ENCODE assay signal across 15 cellular contexts in the genomic region with DNA sequence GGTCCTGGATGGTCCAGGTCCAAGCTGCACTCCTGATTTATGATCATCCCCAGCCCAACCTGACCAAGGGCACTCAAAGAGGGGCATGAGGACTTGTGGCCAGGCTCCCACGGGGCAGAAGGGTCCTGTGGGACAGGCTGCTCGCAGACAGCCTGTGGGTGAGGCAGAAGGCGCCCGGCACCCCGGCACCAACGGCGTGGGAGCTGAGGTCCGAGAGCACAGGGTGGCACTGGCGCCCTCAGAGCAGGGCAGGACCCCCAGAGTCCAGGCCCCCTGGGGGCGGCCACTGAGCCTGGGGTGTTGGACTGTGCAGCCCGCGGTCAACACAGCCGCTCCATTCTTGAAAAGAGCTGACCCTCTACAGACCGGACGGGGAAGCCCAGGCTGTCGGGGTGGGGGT. TPM values are rescaled to one million over a fixed set of nuclear protein-coding genes. Genes with fewer than 3 reads are reported as not detected.
"Had no signal": no experiment of that assay in that cellular context is flagged by ENCODE, and none has a peak within 500 bp of the region (broad histone marks: within the 10 kb centered on the region; RNA-seq: fewer than 3 reads in every experiment).

No MANE protein-coding gene starts in this region.

- H3K36me3 Mint-ChIP-seq: activated naive CD4-positive, alpha-beta T cell treated with anti-CD3 and anti-CD28 coated beads, Interleukin-2, amount 50 U/mL, for 24 hours; brain; immature natural killer cell; memory B cell; natural killer cell treated with Interleukin-12 subunit alpha and Interleukin-12 subunit beta and Interleukin-15 and Interleukin-18, amount 100 ng/mL, for 72 hours; type B pancreatic cell had no signal

- DNase-seq: activated CD4-positive, alpha-beta memory T cell treated with anti-CD3 and anti-CD28 coated beads, Interleukin-2, amount 10 ng/mL, durations not matched to agents 7 days and 5 days; amygdala; immature natural killer cell; stimulated activated CD4-positive, alpha-beta T cell treated with anti-CD3 and anti-CD28 coated beads, Interleukin-2, amount 100 ng/mL, for 48 hours; stimulated activated naive CD4-positive, alpha-beta T cell treated with Interleukin-2 at 50 U/mL for 16 hours had no signal

- H3K4me3 Mint-ChIP-seq: activated CD4-positive, alpha-beta memory T cell treated with anti-CD3 and anti-CD28 coated beads, Interleukin-2, amount 10 ng/mL, durations not matched to agents 7 days and 5 days; activated naive CD4-positive, alpha-beta T cell treated with anti-CD3 and anti-CD28 coated beads, Interleukin-2, amount 50 U/mL, for 24 hours; brain; memory B cell; natural killer cell treated with Interleukin-12 subunit alpha and Interleukin-12 subunit beta and Interleukin-15 and Interleukin-18, amount 100 ng/mL, for 72 hours; type B pancreatic cell had no signal

- ATAC-seq: activated CD4-positive, CD25-positive, alpha-beta regulatory T cell treated with anti-CD3 and anti-CD28 coated beads, Interleukin-2, amount 50 U/mL, for 24 hours had no signal

- H3K9me3 Mint-ChIP-seq: activated CD4-positive, alpha-beta memory T cell treated with anti-CD3 and anti-CD28 coated beads, Interleukin-2, amount 10 ng/mL, durations not matched to agents 7 days and 5 days; activated naive CD4-positive, alpha-beta T cell treated with anti-CD3 and anti-CD28 coated beads, Interleukin-2, amount 50 U/mL, for 24 hours; activated T-helper 2 cell treated with anti-CD3 and anti-CD28 coated beads, Interferon-gamma antibody, Interleukin-2, Interleukin-4, amounts not matched to agents 10 μg/mL and 5 μg/mL and 100 μg/mL, durations not matched to agents 14 hours and 24 hours and 36 hours; brain; memory B cell; natural killer cell treated with Interleukin-12 subunit alpha and Interleukin-12 subunit beta and Interleukin-15 and Interleukin-18, amount 100 ng/mL, for 72 hours; type B pancreatic cell had no signal

- H3K4me3 ChIP-seq: dorsolateral prefrontal cortex had no signal

- H3K27ac ChIP-seq: dorsolateral prefrontal cortex had no signal

- H3K27ac Mint-ChIP-seq: activated CD4-positive, alpha-beta memory T cell treated with anti-CD3 and anti-CD28 coated beads, Interleukin-2, amount 10 ng/mL, durations not matched to agents 7 days and 5 days; activated T-helper 2 cell treated with anti-CD3 and anti-CD28 coated beads, Interferon-gamma antibody, Interleukin-2, Interleukin-4, amounts not matched to agents 10 μg/mL and 5 μg/mL and 100 μg/mL, durations not matched to agents 14 hours and 24 hours and 36 hours; brain; immature natural killer cell; memory B cell; natural killer cell treated with Interleukin-12 subunit alpha and Interleukin-12 subunit beta and Interleukin-15 and Interleukin-18, amount 100 ng/mL, for 72 hours; type B pancreatic cell had no signal

- H3K4me1 Mint-ChIP-seq: brain had no signal

- H3K27me3 Mint-ChIP-seq: activated naive CD4-positive, alpha-beta T cell treated with anti-CD3 and anti-CD28 coated beads, Interleukin-2, amount 50 U/mL, for 24 hours had no signal

RNA-seq across cellular contexts. Expression of gene IL17REL, which starts 3.3 kb away (rescaled TPM):
- total RNA-seq: activated CD4-positive, alpha-beta memory T cell treated with anti-CD3 and anti-CD28 coated beads, Interleukin-2, amount 10 ng/mL, durations not matched to agents 7 days and 5 days; activated T-helper 2 cell treated with anti-CD3 and anti-CD28 coated beads, Interferon-gamma antibody, Interleukin-2, Interleukin-4, amounts not matched to agents 10 μg/mL and 5 μg/mL and 100 μg/mL, durations not matched to agents 14 hours and 24 hours and 36 hours; esophagus mucosa; natural killer cell treated with Interleukin-12 subunit alpha and Interleukin-12 subunit beta and Interleukin-15 and Interleukin-18, amount 100 ng/mL, for 72 hours; omental fat pad had no signal

RNA-seq across cellular contexts. Expression of gene TTLL8, which starts 48.8 kb away (rescaled TPM):
- total RNA-seq: activated CD4-positive, alpha-beta memory T cell treated with anti-CD3 and anti-CD28 coated beads, Interleukin-2, amount 10 ng/mL, durations not matched to agents 7 days and 5 days; activated T-helper 2 cell treated with anti-CD3 and anti-CD28 coated beads, Interferon-gamma antibody, Interleukin-2, Interleukin-4, amounts not matched to agents 10 μg/mL and 5 μg/mL and 100 μg/mL, durations not matched to agents 14 hours and 24 hours and 36 hours; esophagus mucosa; natural killer cell treated with Interleukin-12 subunit alpha and Interleukin-12 subunit beta and Interleukin-15 and Interleukin-18, amount 100 ng/mL, for 72 hours; omental fat pad had no signal
